37 cellular contexts compared by ENCODE assay signal in genomic region chr9:1947438-1947837, GRCh38.
"Had no signal": no experiment of that assay in that cellular context is flagged by ENCODE, and none has a peak within 500 bp of the region (broad histone marks: within the 10 kb centered on the region; RNA-seq: fewer than 3 reads in every experiment).

No MANE protein-coding gene starts in this region.

- H3K27me3 Mint-ChIP-seq: activated B cell treated with CpG ODN at 0.5 μM for 24 hours; activated CD8-positive, alpha-beta T cell treated with anti-CD3 and anti-CD28 coated beads for 36 hours; activated naive CD8-positive, alpha-beta T cell treated with anti-CD3 and anti-CD28 coated beads for 36 hours; activated naive CD8-positive, alpha-beta T cell treated with anti-CD3 and anti-CD28 coated beads, Interleukin-2, amount 50 U/mL, for 24 hours; central memory CD8-positive, alpha-beta T cell; dendritic cell treated with granulocyte-macrophage colony-stimulating factor and Interleukin-4, amounts not matched to agents 40 ng/mL and 50 ng/mL, for 4 days had no signal

- ATAC-seq: activated CD4-positive, CD25-positive, alpha-beta regulatory T cell treated with anti-CD3 and anti-CD28 coated beads, Interleukin-2, amount 50 U/mL, for 24 hours; activated CD8-positive, alpha-beta T cell treated with anti-CD3 and anti-CD28 coated beads for 36 hours; activated naive CD8-positive, alpha-beta T cell treated with anti-CD3 and anti-CD28 coated beads, Interleukin-2, amount 50 U/mL, for 24 hours; foreskin keratinocyte; gastrocnemius medialis; heart left ventricle; T-helper 17 cell had no signal

- H3K36me3 Mint-ChIP-seq: activated naive CD4-positive, alpha-beta T cell treated with anti-CD3 and anti-CD28 coated beads, Interleukin-2, amount 50 U/mL, for 24 hours; activated naive CD8-positive, alpha-beta T cell treated with anti-CD3 and anti-CD28 coated beads for 36 hours had no signal

- DNase-seq: activated B cell treated with CpG ODN at 0.5 μM for 24 hours; activated CD4-positive, alpha-beta T cell treated with anti-CD3 and anti-CD28 coated beads for 48 hours; activated CD4-positive, alpha-beta T cell treated with anti-CD3 and anti-CD28 coated beads, Interleukin-2, amount 50 U/mL, for 1 hour; activated CD4-positive, alpha-beta T cell treated with anti-CD3 and anti-CD28 coated beads, Interleukin-2, amount 50 U/mL, for 48 hours; activated CD8-positive, alpha-beta memory T cell treated with anti-CD3 and anti-CD28 coated beads for 24 hours; activated CD8-positive, alpha-beta memory T cell treated with anti-CD3 and anti-CD28 coated beads, Interleukin-2, amount 50 U/mL, for 4 hours; activated CD8-positive, alpha-beta T cell treated with anti-CD3 and anti-CD28 coated beads for 36 hours; activated effector memory CD4-positive, alpha-beta T cell treated with anti-CD3 and anti-CD28 coated beads, Interleukin-2, amount 50 U/mL, for 16 hours; activated naive CD4-positive, alpha-beta T cell treated with anti-CD3 and anti-CD28 coated beads for 36 hours; activated naive CD8-positive, alpha-beta T cell treated with anti-CD3 and anti-CD28 coated beads for 36 hours; activated naive CD8-positive, alpha-beta T cell treated with anti-CD3 and anti-CD28 coated beads, Interleukin-2, amount 50 U/mL, for 24 hours; activated T-cell treated with anti-CD3 and anti-CD28 coated beads, Interleukin-2, amount 50 U/mL, for 1 hour; activated T-cell treated with anti-CD3 and anti-CD28 coated beads, Interleukin-2, amount 50 U/mL, for 48 hours; adrenal gland; brain microvascular endothelial cell; dorsolateral prefrontal cortex; effector memory CD4-positive, alpha-beta T cell; erythroblast; foreskin keratinocyte; gastrocnemius medialis; glutamatergic neuron; heart left ventricle; T-helper 1 cell; T-helper 17 cell; T1000; WERI-Rb-1 had no signal

- H3K4me1 Mint-ChIP-seq: activated B cell treated with CpG ODN at 0.5 μM for 24 hours; activated naive CD4-positive, alpha-beta T cell treated with anti-CD3 and anti-CD28 coated beads, Interleukin-2, amount 50 U/mL, for 24 hours; activated naive CD8-positive, alpha-beta T cell treated with anti-CD3 and anti-CD28 coated beads for 36 hours; activated naive CD8-positive, alpha-beta T cell treated with anti-CD3 and anti-CD28 coated beads, Interleukin-2, amount 50 U/mL, for 24 hours; central memory CD8-positive, alpha-beta T cell had no signal

- H3K27ac ChIP-seq: adrenal gland, ascending aorta, brain microvascular endothelial cell, coronary artery, dorsolateral prefrontal cortex, esophagus muscularis mucosa, foreskin keratinocyte, gastrocnemius medialis, heart left ventricle, WERI-Rb-1 had no signal

- H3K9me3 Mint-ChIP-seq: activated B cell treated with CpG ODN at 0.5 μM for 24 hours; activated CD8-positive, alpha-beta T cell treated with anti-CD3 and anti-CD28 coated beads for 36 hours; activated naive CD4-positive, alpha-beta T cell treated with anti-CD3 and anti-CD28 coated beads for 36 hours; activated naive CD4-positive, alpha-beta T cell treated with anti-CD3 and anti-CD28 coated beads, Interleukin-2, amount 50 U/mL, for 24 hours; activated naive CD8-positive, alpha-beta T cell treated with anti-CD3 and anti-CD28 coated beads for 36 hours; activated naive CD8-positive, alpha-beta T cell treated with anti-CD3 and anti-CD28 coated beads, Interleukin-2, amount 50 U/mL, for 24 hours; activated T-helper 1 cell treated with anti-CD3 and anti-CD28 coated beads, Interleukin-12 subunit alpha, Interleukin-12 subunit beta, Interleukin-2, Interleukin-4 antibody, amounts not matched to agents 30 ng/mL and 10 ng/mL and 1 ng/mL, durations not matched to agents 14 hours and 24 hours and 36 hours; activated T-helper 2 cell treated with anti-CD3 and anti-CD28 coated beads, Interferon-gamma antibody, Interleukin-2, Interleukin-4, amounts not matched to agents 10 μg/mL and 5 μg/mL and 100 μg/mL, durations not matched to agents 14 hours and 24 hours and 36 hours; central memory CD8-positive, alpha-beta T cell; dendritic cell treated with granulocyte-macrophage colony-stimulating factor and Interleukin-4, amounts not matched to agents 40 ng/mL and 50 ng/mL, for 4 days; T-helper 2 cell treated with Interferon-gamma antibody and Interleukin-4, amounts not matched to agents 5 μg/mL and 100 μg/mL, for 36 hours had no signal

- H3K4me3 Mint-ChIP-seq: activated B cell treated with CpG ODN at 0.5 μM for 24 hours; activated CD8-positive, alpha-beta T cell treated with anti-CD3 and anti-CD28 coated beads for 36 hours; activated naive CD4-positive, alpha-beta T cell treated with anti-CD3 and anti-CD28 coated beads for 36 hours; activated naive CD4-positive, alpha-beta T cell treated with anti-CD3 and anti-CD28 coated beads, Interleukin-2, amount 50 U/mL, for 24 hours; activated naive CD8-positive, alpha-beta T cell treated with anti-CD3 and anti-CD28 coated beads for 36 hours; activated naive CD8-positive, alpha-beta T cell treated with anti-CD3 and anti-CD28 coated beads, Interleukin-2, amount 50 U/mL, for 24 hours; activated T-helper 1 cell treated with anti-CD3 and anti-CD28 coated beads, Interleukin-12 subunit alpha, Interleukin-12 subunit beta, Interleukin-2, Interleukin-4 antibody, amounts not matched to agents 30 ng/mL and 10 ng/mL and 1 ng/mL, durations not matched to agents 14 hours and 24 hours and 36 hours; central memory CD8-positive, alpha-beta T cell; dendritic cell treated with granulocyte-macrophage colony-stimulating factor and Interleukin-4, amounts not matched to agents 40 ng/mL and 50 ng/mL, for 4 days; T-helper 17 cell; T-helper 2 cell treated with Interferon-gamma antibody and Interleukin-4, amounts not matched to agents 5 μg/mL and 100 μg/mL, for 36 hours had no signal

- H3K4me3 ChIP-seq: adrenal gland, ascending aorta, coronary artery, esophagus muscularis mucosa, gastrocnemius medialis, heart left ventricle had no signal

- H3K4me1 ChIP-seq: adrenal gland, ascending aorta, esophagus muscularis mucosa, foreskin keratinocyte, gastrocnemius medialis, heart left ventricle had no signal

- H3K36me3 ChIP-seq: adrenal gland, ascending aorta, brain microvascular endothelial cell, esophagus muscularis mucosa, gastrocnemius medialis, heart left ventricle, WERI-Rb-1 had no signal

- H3K27ac Mint-ChIP-seq: activated B cell treated with CpG ODN at 0.5 μM for 24 hours; activated CD8-positive, alpha-beta T cell treated with anti-CD3 and anti-CD28 coated beads for 36 hours; activated naive CD4-positive, alpha-beta T cell treated with anti-CD3 and anti-CD28 coated beads for 36 hours; activated naive CD4-positive, alpha-beta T cell treated with anti-CD3 and anti-CD28 coated beads, Interleukin-2, amount 50 U/mL, for 24 hours; activated naive CD8-positive, alpha-beta T cell treated with anti-CD3 and anti-CD28 coated beads for 36 hours; activated naive CD8-positive, alpha-beta T cell treated with anti-CD3 and anti-CD28 coated beads, Interleukin-2, amount 50 U/mL, for 24 hours; activated T-helper 1 cell treated with anti-CD3 and anti-CD28 coated beads, Interleukin-12 subunit alpha, Interleukin-12 subunit beta, Interleukin-2, Interleukin-4 antibody, amounts not matched to agents 30 ng/mL and 10 ng/mL and 1 ng/mL, durations not matched to agents 14 hours and 24 hours and 36 hours; activated T-helper 2 cell treated with anti-CD3 and anti-CD28 coated beads, Interferon-gamma antibody, Interleukin-2, Interleukin-4, amounts not matched to agents 10 μg/mL and 5 μg/mL and 100 μg/mL, durations not matched to agents 14 hours and 24 hours and 36 hours; dendritic cell treated with granulocyte-macrophage colony-stimulating factor and Interleukin-4, amounts not matched to agents 40 ng/mL and 50 ng/mL, for 4 days; T-helper 17 cell; T-helper 2 cell treated with Interferon-gamma antibody and Interleukin-4, amounts not matched to agents 5 μg/mL and 100 μg/mL, for 36 hours had no signal

- H3K27me3 ChIP-seq: adrenal gland, ascending aorta, brain microvascular endothelial cell, esophagus muscularis mucosa, gastrocnemius medialis had no signal

- FAIRE-seq: bronchial epithelial cell had no signal

- H3K9me3 ChIP-seq: adrenal gland, ascending aorta, esophagus muscularis mucosa, gastrocnemius medialis, heart left ventricle had no signal
